In genomic region chr14:87656315-87656714, GRCh38 we compare ENCODE assay signal across 16 cellular contexts.
DNase-seq lines count a peak whose midpoint lies in the region; ATAC-seq, FAIRE-seq and TF ChIP-seq lines count a peak whose summit lies in the region.
"Had no signal": no experiment of that assay in that cellular context is flagged by ENCODE, and none has a peak within 500 bp of the region (broad histone marks: within the 10 kb centered on the region; RNA-seq: fewer than 3 reads in every experiment).

No MANE protein-coding gene starts in this region.

- no peak overlapping the region for H2BK15ac ChIP-seq in mesenchymal stem cell (ENCODE audit: low read depth, poor library complexity, severe bottlenecking)

- H2AK5ac ChIP-seq in mesenchymal stem cell (ENCODE audit: low read length, severe bottlenecking) = no peak overlapping the region

- ATAC-seq in pancreas (no peak), HG03039 (IDR thresholded peaks at IDR 0.05; ENCODE audit: unreplicated experiment) (no peak)

- H4K91ac ChIP-seq in mesenchymal stem cell (ENCODE audit: low read length) = no peak overlapping the region

- H3K9ac ChIP-seq in adipocyte (ENCODE audit: low read length) = peak overlapping the region; percentile 1
- H3K9ac ChIP-seq in mesenchymal stem cell (ENCODE audit: low read length) = peak overlapping the region; percentile 3
- H3K9ac ChIP-seq: BLaER1 had no signal

- DNase-seq in Ammon's horn (ENCODE audit: low spot score) (peak; percentile 18), adipocyte (ENCODE audit: low read depth) (no peak), mesenchymal stem cell (no peak), foreskin fibroblast (no peak), pancreas (no peak)
- DNase-seq: ACHN; AML-193; CD4-positive, alpha-beta memory T cell; DMS153; DMS79; GDM1; H9 had no signal

- TF ChIP-seq CTCF in foreskin fibroblast (IDR thresholded peaks at IDR 0.05; ENCODE audit: low read depth, low read length) (no peak), pancreas (IDR thresholded peaks at IDR 0.05) (no peak)

- 71% methylated on average over 1 of the region's 1 CpG for WGBS in mesenchymal stem cell
- WGBS in pancreas, 2 donors = 46 to 47% methylated on average over 1 of the region's 1 CpG

- H3K9me3 ChIP-seq in adipocyte (ENCODE audit: control insufficient read depth, low read length) = no peaks in the 10 kb centered on the region
- H3K9me3 ChIP-seq in mesenchymal stem cell (ENCODE audit: control insufficient read depth, low read length) = no peaks in the 10 kb centered on the region
- H3K9me3 ChIP-seq in pancreas = no peaks in the 10 kb centered on the region

- H3K4me1 ChIP-seq in adipocyte (ENCODE audit: control insufficient read depth, insufficient read depth, low read length) = peaks cover 9% of the 10 kb centered on the region
- no peaks in the 10 kb centered on the region for H3K4me1 ChIP-seq in mesenchymal stem cell (ENCODE audit: control insufficient read depth, insufficient read depth, low read depth, low read length)
- H3K4me1 ChIP-seq in pancreas = no peaks in the 10 kb centered on the region
- H3K4me1 ChIP-seq: BLaER1 had no signal

- H3K36me3 ChIP-seq in adipocyte (ENCODE audit: control insufficient read depth, insufficient read depth, low read length, severe bottlenecking) (no peaks in the 10 kb centered on the region), mesenchymal stem cell (ENCODE audit: control insufficient read depth in 1 of 2, insufficient read depth in 2 of 2, low read depth in 1 of 2, low read length in 2 of 2) (no peaks in the 10 kb centered on the region), pancreas (no peaks in the 10 kb centered on the region)
- H3K36me3 ChIP-seq: BLaER1 had no signal

- no peaks in the 10 kb centered on the region for H3K79me1 ChIP-seq in mesenchymal stem cell (replicated peaks; ENCODE audit: low read length, poor library complexity, severe bottlenecking)

- no peak overlapping the region for H3K27ac ChIP-seq in mesenchymal stem cell (ENCODE audit: low read length, poor library complexity, severe bottlenecking)
- no peak overlapping the region for H3K27ac ChIP-seq in pancreas
- H3K27ac ChIP-seq: BLaER1 had no signal

- H2BK120ac ChIP-seq in mesenchymal stem cell (ENCODE audit: low read depth, low read length) = no peak overlapping the region

- H3K4ac ChIP-seq in mesenchymal stem cell (ENCODE audit: low read depth in 1 of 2, low read length in 2 of 2) = no peak overlapping the region

- H3K27me3 ChIP-seq in adipocyte (replicated peaks; ENCODE audit: control insufficient read depth, insufficient read depth, low read length) (no peaks in the 10 kb centered on the region), mesenchymal stem cell (ENCODE audit: control insufficient read depth in 1 of 2, insufficient read depth in 1 of 2, low read length in 2 of 2) (no peaks in the 10 kb centered on the region), pancreas (no peaks in the 10 kb centered on the region)
- H3K27me3 ChIP-seq: BLaER1 had no signal

- intact Hi-C loops in pancreas (cut with DNase I) = no loop called here

- H3K23ac ChIP-seq in mesenchymal stem cell (ENCODE audit: low read length in 2 of 2) = no peak overlapping the region

- H3K4me3 ChIP-seq in adipocyte (ENCODE audit: low read length) (no peak overlapping the region), mesenchymal stem cell (ENCODE audit: insufficient read depth in 1 of 2, low read depth in 1 of 2, low read length in 2 of 2) (no peak overlapping the region), foreskin fibroblast (ENCODE audit: low read depth in 1 of 2, low read length in 2 of 2) (no peak overlapping the region), pancreas (no peak overlapping the region)
- H3K4me3 ChIP-seq: BLaER1 had no signal

- H3K18ac ChIP-seq in mesenchymal stem cell (ENCODE audit: low read depth in 1 of 2, low read length in 2 of 2) = no peak overlapping the region

- H2AFZ ChIP-seq in mesenchymal stem cell (ENCODE audit: low read depth, low read length) = no peak overlapping the region

- no peak overlapping the region for H4K8ac ChIP-seq in mesenchymal stem cell (ENCODE audit: low read length)

- no peak for FAIRE-seq in pancreas (lab: Jason Lieb, UNC)
- FAIRE-seq: A204.1, H1 had no signal

- H2BK12ac ChIP-seq in mesenchymal stem cell (ENCODE audit: low read length in 2 of 2) = no peak overlapping the region

- H3K4me2 ChIP-seq in mesenchymal stem cell (ENCODE audit: low read length, poor library complexity, severe bottlenecking) = no peak overlapping the region
- H3K4me2 ChIP-seq: BLaER1 had no signal

- H3K14ac ChIP-seq in mesenchymal stem cell (ENCODE audit: low read length in 2 of 2) = no peak overlapping the region

- H2BK5ac ChIP-seq in mesenchymal stem cell (ENCODE audit: low read depth, low read length, poor library complexity, severe bottlenecking) = no peak overlapping the region
